In the genomic region with DNA sequence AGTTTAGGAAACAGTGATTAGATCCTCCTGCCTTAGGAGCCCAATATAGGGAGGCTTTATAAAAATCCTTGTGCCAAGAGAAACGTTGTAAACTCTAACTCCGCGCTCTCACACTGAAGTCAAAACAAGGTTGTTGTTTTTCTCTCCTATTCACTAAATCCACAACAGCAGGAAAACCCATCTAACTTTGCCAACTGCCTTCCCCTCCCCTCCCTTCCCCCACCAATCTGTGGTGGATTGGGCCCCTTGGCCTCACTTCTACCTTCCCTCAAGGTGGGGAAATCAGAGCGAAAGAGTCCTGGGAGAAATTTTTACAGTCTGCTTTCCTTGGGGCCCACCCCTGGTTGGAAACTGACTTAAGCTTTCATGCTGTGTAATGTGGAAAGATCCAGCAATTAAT, we compare ENCODE assay signal across 8 cellular contexts. TPM values are rescaled to one million over a fixed set of nuclear protein-coding genes. Genes with fewer than 3 reads are reported as not detected.
DNase-seq lines count a peak whose midpoint lies in the region; ATAC-seq and TF ChIP-seq lines count a peak whose summit lies in the region.

No MANE protein-coding gene starts in this region.

- peaks cover 8% of the 10 kb centered on the region for H3K36me3 Mint-ChIP-seq in T-cell

- in situ Hi-C loops in HAP-1 (cut with MboI; ENCODE audit: low sequenced_read_pairs) = no loop called here

- peak overlapping the region; percentile 99 for H3K27ac Mint-ChIP-seq in T-cell

- H3K27ac ChIP-seq in gastroesophageal sphincter = peak overlapping the region; percentile 97 to 100 (median 98)
- H3K27ac ChIP-seq in sigmoid colon = peak overlapping the region; percentile 91 to 99 (median 97)

- TF ChIP-seq POLR2A in gastroesophageal sphincter (IDR thresholded peaks at IDR 0.05) (no peak), sigmoid colon (IDR thresholded peaks at IDR 0.05) (no peak)

- no peaks in the 10 kb centered on the region for H3K27me3 ChIP-seq in gastroesophageal sphincter
- H3K27me3 ChIP-seq in sigmoid colon = no peaks in the 10 kb centered on the region
- no peaks in the 10 kb centered on the region; the same call in 1 of the 2 replicates for H3K27me3 ChIP-seq in HAP-1 (ENCODE audit: low read depth)

- no peak for DNase-seq in GM12865 (ENCODE audit: low read depth)
- no peak for DNase-seq in T-cell
- peak; percentile 41 for DNase-seq in sigmoid colon
- DNase-seq in HAP-1 (ENCODE audit: low spot score in 2 of 2) = no peak
- DNase-seq in NCI-H1048 (lab: John Stamatoyannopoulos, UW) = no peak
- no peak for DNase-seq in NCI-H1092 treated with DMSO at 0.1 percent for 48 hours (lab: John Stamatoyannopoulos, UW)

- 46 to 80% methylated on average over 3 of the region's 4 CpGs for WGBS in gastroesophageal sphincter (ENCODE audit: low coverage in 1 of 2), 2 donors
- 53 to 72% methylated on average over 4 of the region's 4 CpGs for WGBS in sigmoid colon, 2 donors

- TF ChIP-seq EP300 in gastroesophageal sphincter (IDR thresholded peaks at IDR 0.05) = no peak
- TF ChIP-seq EP300 in sigmoid colon (IDR thresholded peaks at IDR 0.05) = no peak

- intact Hi-C loops in sigmoid colon (cut with DNase I) = loop anchor here (2.0 to 10.0 kb wide), 4 partner anchors 65 to 1678 kb away; a partner anchor contains a TSS

- H3K4me3 ChIP-seq in GM12865 (ENCODE audit: low read depth, low read length) = peak overlapping the region; percentile 84
- peak overlapping the region in 1 of 2 donors; percentile 87 for H3K4me3 ChIP-seq in gastroesophageal sphincter
- H3K4me3 ChIP-seq in sigmoid colon = peak overlapping the region in 3 of 4 donors; percentile 53 to 83 (median 81)
- H3K4me3 ChIP-seq in HAP-1 = no peak overlapping the region

- H3K9me3 ChIP-seq in gastroesophageal sphincter (no peaks in the 10 kb centered on the region), sigmoid colon (no peaks in the 10 kb centered on the region), HAP-1 (no peaks in the 10 kb centered on the region)

- CTCF ChIA-PET in T-cell (lab: Charles Lee) = interaction anchor here (0.6 to 2.8 kb wide), 9 partner anchors 13 to 815 kb away, joined by 3 to 11 read pairs (median 4); no protein-coding TSS in a partner anchor

- peaks cover 59 to 63% (median 63%) of the 10 kb centered on the region in 3 donors for H3K4me1 Mint-ChIP-seq in T-cell

- peaks cover 2 to 64% (median 27%) of the 10 kb centered on the region in 3 donors for H3K4me1 ChIP-seq in gastroesophageal sphincter
- H3K4me1 ChIP-seq in sigmoid colon = peaks cover 0 to 54% (median 45%) of the 10 kb centered on the region in 4 donors
- H3K4me1 ChIP-seq in HAP-1 = peaks cover 32% of the 10 kb centered on the region

- H3K9me3 Mint-ChIP-seq in T-cell = no peaks in the 10 kb centered on the region

- POLR2A ChIA-PET in T-cell (lab: Charles Lee) = interaction anchor here in 1 of 2 donors (0.6 to 2.4 kb wide), 8 partner anchors 19 to 382 kb away, joined by 3 to 31 read pairs (median 6); a partner anchor contains a TSS

- H3K27me3 Mint-ChIP-seq in T-cell = no peaks in the 10 kb centered on the region

- H3K36me3 ChIP-seq in gastroesophageal sphincter = peaks cover 0 to 15% of the 10 kb centered on the region in 2 donors
- peaks cover 0 to 7% (median 0%) of the 10 kb centered on the region in 4 donors for H3K36me3 ChIP-seq in sigmoid colon
- H3K36me3 ChIP-seq in HAP-1 (replicated peaks) = no peaks in the 10 kb centered on the region

- H3K4me3 Mint-ChIP-seq in T-cell = peak overlapping the region; percentile 88 to 94 (median 91)

- TF ChIP-seq CTCF in GM12865 (IDR thresholded peaks at IDR 0.05; ENCODE audit: insufficient read depth, low read depth, low read length, missing control alignments) = no peak
- TF ChIP-seq CTCF in gastroesophageal sphincter (IDR thresholded peaks at IDR 0.05) = no peak
- no peak for TF ChIP-seq CTCF in sigmoid colon (IDR thresholded peaks at IDR 0.05)

- ATAC-seq in T-cell (replicated peaks in 1 of 4) = no peak
- no peak for ATAC-seq in gastroesophageal sphincter
- no peak for ATAC-seq in HG03280 (IDR thresholded peaks at IDR 0.05; ENCODE audit: unreplicated experiment)

RNA-seq across cellular contexts. Expression of a gene that starts 1.4 kb away (rescaled TPM):
- total RNA-seq in T-cell = 10 to 100 TPM; 18.1 to 27.8 (median 21.7) TPM
- total RNA-seq in gastroesophageal sphincter = 10 to 100 TPM in 3 of 4 donors, 1 to 10 TPM in 1; 9.2 to 23.3 (median 19.2) TPM
- 10 to 100 TPM; 11.4 to 26.9 (median 14.9) TPM for total RNA-seq in sigmoid colon
- 10 to 100 TPM in 2 of 3 donors, 1 to 10 TPM in 1; 7.4 to 23.4 (median 16.2) TPM for polyA plus RNA-seq in sigmoid colon

RNA-seq across cellular contexts. Expression of a gene that starts 42.4 kb away (rescaled TPM):
- 1 to 10 TPM; 5.2 to 9.0 (median 8.8) TPM for total RNA-seq in T-cell
- under 1 TPM in 2 of 4 donors, not detected in 2; 0.13 to 0.15 TPM for total RNA-seq in gastroesophageal sphincter
- total RNA-seq in sigmoid colon = under 1 TPM in 1 of 4 donors, not detected in 3; under 0.01 TPM
- polyA plus RNA-seq in sigmoid colon = under 1 TPM in 1 of 3 donors, not detected in 2; 0.28 TPM

RNA-seq across cellular contexts. Expression of a gene that starts 59.2 kb away (rescaled TPM):
- total RNA-seq in T-cell (not detected), gastroesophageal sphincter (not detected), sigmoid colon (not detected)
- polyA plus RNA-seq in sigmoid colon = not detected

Comparison
In these comparisons a context has a peak if more than half of its experiments do, and no peak if none do; other contexts are left out.
1. RNA of a gene that starts 42.4 kb away (total RNA-seq): 5.2 to 9.0 TPM in T-cell; 0.13 to 0.15 TPM in gastroesophageal sphincter and under 0.01 TPM in sigmoid colon; every median in the first group is over 4 times any median in the second.